11 cellular contexts compared by ENCODE assay signal in genomic region chr6:126268087-126268486, GRCh38.
DNase-seq lines count a peak whose midpoint lies in the region; ATAC-seq and TF ChIP-seq lines count a peak whose summit lies in the region.
"Had no signal": no experiment of that assay in that cellular context is flagged by ENCODE, and none has a peak within 500 bp of the region (broad histone marks: within the 10 kb centered on the region; RNA-seq: fewer than 3 reads in every experiment).

No MANE protein-coding gene starts in this region.

- DNase-seq in Daoy (ENCODE audit: low read depth) (peak; percentile 32), NCI-H2171 treated with DMSO at 0.1 percent for 48 hours (lab: John Stamatoyannopoulos, UW) (peak; percentile 91), NCI-H1048 (lab: John Stamatoyannopoulos, UW) (no peak), brain microvascular endothelial cell (no peak), H4 (ENCODE audit: low spot score) (no peak)
- DNase-seq in stimulated activated CD4-positive, alpha-beta T cell treated with anti-CD3 and anti-CD28 coated beads, Interleukin-1b, Interleukin-23, amount 100 ng/mL, for 48 hours = no peak
- DNase-seq: activated effector memory CD4-positive, alpha-beta T cell treated with anti-CD3 and anti-CD28 coated beads, Interleukin-2, amount 50 U/mL, for 16 hours; dorsolateral prefrontal cortex; T1000 had no signal

- no peak overlapping the region for H3K27ac ChIP-seq in brain microvascular endothelial cell
- H3K27ac ChIP-seq: dorsolateral prefrontal cortex had no signal

- TF ChIP-seq CTCF in brain microvascular endothelial cell (IDR thresholded peaks at IDR 0.05; ENCODE audit: low read depth, low read length, missing control alignments) = no peak

- H3K36me3 ChIP-seq in brain microvascular endothelial cell (replicated peaks) = no peaks in the 10 kb centered on the region

- ATAC-seq in GM19395 (IDR thresholded peaks at IDR 0.05; ENCODE audit: unreplicated experiment) (peak; percentile 80), HG02938 (IDR thresholded peaks at IDR 0.05; ENCODE audit: unreplicated experiment) (peak; percentile 90)

- in situ Hi-C loops in brain microvascular endothelial cell (cut with HindIII; ENCODE audit: low pct_ligation_motif_present, low sequenced_read_pairs) = no loop called here

- H3K27me3 ChIP-seq in brain microvascular endothelial cell (replicated peaks) = no peaks in the 10 kb centered on the region
- H3K27me3 ChIP-seq: dorsolateral prefrontal cortex had no signal

- H3K4me3 ChIP-seq in brain microvascular endothelial cell (ENCODE audit: low read depth, low read length) = no peak overlapping the region
- H3K4me3 ChIP-seq: dorsolateral prefrontal cortex had no signal

Comparison
In these comparisons a context has a peak if more than half of its experiments do, and no peak if none do; other contexts are left out.
1. DNase-seq: peak in Daoy (single experiment) and NCI-H2171 treated with DMSO at 0.1 percent for 48 hours (single experiment); none in NCI-H1048 (single experiment), brain microvascular endothelial cell (single experiment), H4 (single experiment) and stimulated activated CD4-positive, alpha-beta T cell treated with anti-CD3 and anti-CD28 coated beads, Interleukin-1b, Interleukin-23, amount 100 ng/mL, for 48 hours (single experiment).